Comparison of ENCODE assay signal across 24 cellular contexts in the genomic region with DNA sequence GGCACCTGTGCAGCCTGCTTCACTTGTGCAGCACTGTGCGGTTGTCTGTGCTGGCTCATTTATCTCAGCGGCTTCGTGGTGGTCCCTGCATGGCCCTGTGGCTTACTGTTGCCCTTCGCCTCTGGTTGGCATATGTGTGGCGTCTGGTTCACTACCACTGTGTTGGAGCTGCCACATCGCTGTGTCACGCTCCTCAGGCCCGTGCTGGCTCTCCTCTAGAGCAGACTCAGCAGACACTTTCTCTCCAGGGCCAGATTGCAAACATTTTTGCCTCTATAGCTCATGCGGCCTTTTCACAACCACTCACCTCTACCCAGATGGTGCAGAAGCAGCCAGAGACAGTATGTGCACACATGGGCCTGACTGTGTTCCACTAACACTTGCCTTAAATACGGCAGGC. TPM values are rescaled to one million over a fixed set of nuclear protein-coding genes. Genes with fewer than 3 reads are reported as not detected.
DNase-seq lines count a peak whose midpoint lies in the region; ATAC-seq and TF ChIP-seq lines count a peak whose summit lies in the region.
"Had no signal": no experiment of that assay in that cellular context is flagged by ENCODE, and none has a peak within 500 bp of the region (broad histone marks: within the 10 kb centered on the region; RNA-seq: fewer than 3 reads in every experiment).

No MANE protein-coding gene starts in this region.

- in situ Hi-C loops in KBM-7 (cut with MboI; ENCODE audit: low pct_unique_long_range_greater_than_20kb, low sequenced_read_pairs): no loop called here

- no peak for ATAC-seq in upper lobe of right lung

- intact Hi-C loops in upper lobe of right lung (cut with DNase I): no loop called here

- H3K4me1 ChIP-seq in neural progenitor cell (no peaks in the 10 kb centered on the region), upper lobe of right lung (no peaks in the 10 kb centered on the region)
- H3K4me1 ChIP-seq in effector memory CD4-positive, alpha-beta T cell (ENCODE audit: control insufficient read depth, insufficient read depth, low read length, poor library complexity, severe bottlenecking): no peaks in the 10 kb centered on the region

- H2AFZ ChIP-seq in neural progenitor cell (replicated peaks): no peak overlapping the region
- H2AFZ ChIP-seq: PC-9 had no signal

- no peaks in the 10 kb centered on the region for H3K9me3 Mint-ChIP-seq in T-helper 2 cell treated with Interferon-gamma antibody and Interleukin-4, amounts not matched to agents 5 μg/mL and 100 μg/mL, for 36 hours
- no peaks in the 10 kb centered on the region for H3K9me3 Mint-ChIP-seq in neural progenitor cell

- H3K4me1 Mint-ChIP-seq in T-helper 2 cell treated with Interferon-gamma antibody and Interleukin-4, amounts not matched to agents 5 μg/mL and 100 μg/mL, for 36 hours (ENCODE audit: low read depth): peaks cover 7% of the 10 kb centered on the region
- H3K4me1 Mint-ChIP-seq in neural progenitor cell: peaks cover 6% of the 10 kb centered on the region

- H3K27me3 ChIP-seq in neural progenitor cell (no peaks in the 10 kb centered on the region), upper lobe of right lung (no peaks in the 10 kb centered on the region)
- no peaks in the 10 kb centered on the region for H3K27me3 ChIP-seq in effector memory CD4-positive, alpha-beta T cell (replicated peaks; ENCODE audit: control insufficient read depth, insufficient read depth, low read length, poor library complexity, severe bottlenecking)

- no peak for TF ChIP-seq CTCF in neural progenitor cell (IDR thresholded peaks at IDR 0.05)
- no peak for TF ChIP-seq CTCF in upper lobe of right lung (IDR thresholded peaks at IDR 0.05)

- H3K9me3 ChIP-seq in neural progenitor cell (ENCODE audit: low read depth): no peaks in the 10 kb centered on the region
- no peaks in the 10 kb centered on the region for H3K9me3 ChIP-seq in upper lobe of right lung
- no peaks in the 10 kb centered on the region for H3K9me3 ChIP-seq in effector memory CD4-positive, alpha-beta T cell (ENCODE audit: control insufficient read depth, low read length)

- no peak overlapping the region for H3K4me3 Mint-ChIP-seq in T-helper 2 cell treated with Interferon-gamma antibody and Interleukin-4, amounts not matched to agents 5 μg/mL and 100 μg/mL, for 36 hours
- no peak overlapping the region for H3K4me3 Mint-ChIP-seq in neural progenitor cell

- no peaks in the 10 kb centered on the region for H3K27me3 Mint-ChIP-seq in T-helper 2 cell treated with Interferon-gamma antibody and Interleukin-4, amounts not matched to agents 5 μg/mL and 100 μg/mL, for 36 hours (ENCODE audit: low read depth)
- peaks cover 2% of the 10 kb centered on the region for H3K27me3 Mint-ChIP-seq in neural progenitor cell (ENCODE audit: insufficient read depth, low read depth)

- H3K36me3 ChIP-seq in neural progenitor cell (no peaks in the 10 kb centered on the region), upper lobe of right lung (peaks cover 58% of the 10 kb centered on the region)
- peaks cover 45% of the 10 kb centered on the region for H3K36me3 ChIP-seq in effector memory CD4-positive, alpha-beta T cell (ENCODE audit: control insufficient read depth, insufficient read depth, low read length)

- peaks cover 15% of the 10 kb centered on the region for H3K79me2 ChIP-seq in neural progenitor cell (ENCODE audit: low read depth)

- H3F3A ChIP-seq in neural progenitor cell (ENCODE audit: low read depth): no peaks in the 10 kb centered on the region

- no peak overlapping the region for H3K4me3 ChIP-seq in neural progenitor cell
- no peak overlapping the region for H3K4me3 ChIP-seq in upper lobe of right lung
- H3K4me3 ChIP-seq in effector memory CD4-positive, alpha-beta T cell (ENCODE audit: insufficient read depth, low read depth, low read length, poor library complexity, severe bottlenecking): no peak overlapping the region
- H3K4me3 ChIP-seq: PC-9 had no signal

- H3K4me2 ChIP-seq in neural progenitor cell: no peak overlapping the region
- H3K4me2 ChIP-seq: KMS-11, PC-9 had no signal

- peak overlapping the region; percentile 12 for H3K27ac Mint-ChIP-seq in T-helper 2 cell treated with Interferon-gamma antibody and Interleukin-4, amounts not matched to agents 5 μg/mL and 100 μg/mL, for 36 hours
- peak overlapping the region; percentile 29 for H3K27ac Mint-ChIP-seq in neural progenitor cell

- H3K9ac ChIP-seq in neural progenitor cell: no peak overlapping the region
- H3K9ac ChIP-seq: KMS-11 had no signal

- H3K27ac ChIP-seq in neural progenitor cell (no peak overlapping the region), upper lobe of right lung (no peak overlapping the region)
- H3K27ac ChIP-seq in effector memory CD4-positive, alpha-beta T cell (ENCODE audit: insufficient read depth, low read length, poor library complexity, severe bottlenecking): no peak overlapping the region
- H3K27ac ChIP-seq: 22Rv1, C4-2B, KMS-11, PC-9 had no signal

- H3K36me3 Mint-ChIP-seq in T-helper 2 cell treated with Interferon-gamma antibody and Interleukin-4, amounts not matched to agents 5 μg/mL and 100 μg/mL, for 36 hours (ENCODE audit: low read depth): peaks cover 38% of the 10 kb centered on the region
- H3K36me3 Mint-ChIP-seq in neural progenitor cell: peaks cover 38% of the 10 kb centered on the region

- H4K20me1 ChIP-seq in neural progenitor cell (ENCODE audit: low read depth): no peaks in the 10 kb centered on the region

- no peak for DNase-seq in T-helper 2 cell treated with Interferon-gamma antibody and Interleukin-4, amounts not matched to agents 5 μg/mL and 100 μg/mL, for 36 hours (ENCODE audit: low spot score)
- DNase-seq in T-helper 2 cell (no peak), cerebellar cortex (ENCODE audit: low spot score) (peak; percentile 72), neural progenitor cell (ENCODE audit: low spot score) (no peak), upper lobe of right lung (peak; percentile 53), KBM-7 (no peak)
- no peak for DNase-seq in effector memory CD4-positive, alpha-beta T cell
- DNase-seq in activated naive CD4-positive, alpha-beta T cell (lab: John Stamatoyannopoulos, UW): no peak
- DNase-seq: ACHN, AML-193, DMS53, EL, NCI-H1105, NCI-H146, NCI-H2029, NCI-H2227 treated with DMSO at 0.1 percent for 48 hours, NCI-H510A treated with DMSO at 0.1 percent for 48 hours, NCI-H748 treated with DMSO at 0.1 percent for 48 hours, PC-9, RPMI8226, SHP77 treated with DMSO at 0.1 percent for 48 hours had no signal

RNA-seq across cellular contexts. Expression of gene PPP2R2D, which starts 37.9 kb away (rescaled TPM):
- total RNA-seq in neural progenitor cell (ENCODE audit: low replicate concordance) (28.1 and 31.2 TPM in 2 replicates), upper lobe of right lung (28.3 TPM)

RNA-seq across cellular contexts. Expression of gene BNIP3, which starts 43.0 kb away (rescaled TPM):
- total RNA-seq in neural progenitor cell (ENCODE audit: low replicate concordance): 256 and 312 TPM in 2 replicates
- 38.2 TPM for total RNA-seq in upper lobe of right lung

Comparison
In these comparisons a context has a peak if more than half of its experiments do, and no peak if none do; other contexts are left out.
1. DNase-seq: peak in cerebellar cortex (single experiment) and upper lobe of right lung (single experiment); none in T-helper 2 cell treated with Interferon-gamma antibody and Interleukin-4, amounts not matched to agents 5 μg/mL and 100 μg/mL, for 36 hours (single experiment), T-helper 2 cell (0 of 5), neural progenitor cell (single experiment), effector memory CD4-positive, alpha-beta T cell (0 of 3), activated naive CD4-positive, alpha-beta T cell (0 of 4) and KBM-7 (single experiment).